ENCODE assay signal across 9 cellular contexts in the genomic region with DNA sequence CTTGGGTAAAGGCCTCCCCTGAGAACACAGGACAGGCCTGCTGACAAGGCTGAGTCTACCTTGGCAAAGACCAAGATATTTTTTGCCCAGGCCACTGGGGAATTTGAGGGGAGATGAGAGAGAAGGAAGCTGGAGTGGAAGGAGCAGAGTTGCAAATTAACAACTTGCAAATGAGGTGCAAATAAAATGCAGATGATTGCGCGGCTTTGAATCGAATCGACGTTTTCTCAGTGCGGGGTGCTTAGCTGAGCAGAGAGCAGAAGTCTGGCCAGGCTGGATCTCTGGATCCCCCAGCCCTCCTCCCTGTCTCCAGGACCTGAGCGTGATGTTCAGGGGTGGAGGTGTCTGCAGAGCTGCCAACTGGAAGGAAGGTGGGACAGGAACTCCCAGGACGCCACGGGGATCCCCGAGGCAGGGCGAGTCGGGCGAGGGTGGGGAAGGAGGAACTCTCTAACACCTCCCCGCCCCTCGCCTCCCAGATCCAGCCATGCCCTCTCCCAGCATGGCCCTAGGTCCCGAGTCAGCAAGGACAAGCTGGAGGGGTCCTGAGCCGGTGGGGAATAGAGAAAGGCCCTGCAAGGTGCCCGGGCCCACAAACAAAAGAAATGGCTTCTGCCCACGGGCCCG. TPM values are rescaled to one million over a fixed set of nuclear protein-coding genes. Genes with fewer than 3 reads are reported as not detected.
A peak's percentile ranks its signal among the peaks of the same experiment; 100 is the strongest.
DNase-seq lines count a peak whose midpoint lies in the region; ATAC-seq lines count a peak whose summit lies in the region.
"Had no signal": no experiment of that assay in that cellular context is flagged by ENCODE, and none has a peak within 500 bp of the region (broad histone marks: within the 10 kb centered on the region; RNA-seq: fewer than 3 reads in every experiment).

No MANE protein-coding gene starts in this region.

- H3K27ac Mint-ChIP-seq in activated T-helper 2 cell treated with anti-CD3 and anti-CD28 coated beads, Interferon-gamma antibody, Interleukin-2, Interleukin-4, amounts not matched to agents 10 μg/mL and 5 μg/mL and 100 μg/mL, durations not matched to agents 14 hours and 24 hours and 36 hours = peak overlapping the region; percentile 9

- no peak for DNase-seq in activated T-helper 2 cell treated with anti-CD3 and anti-CD28 coated beads, Interferon-gamma antibody, Interleukin-2, Interleukin-4, amounts not matched to agents 10 μg/mL and 5 μg/mL and 100 μg/mL, durations not matched to agents 14 hours and 24 hours and 36 hours (ENCODE audit: low spot score)
- DNase-seq in stimulated activated CD4-positive, alpha-beta T cell treated with anti-CD3 and anti-CD28 coated beads, Interleukin-1b, Interleukin-23, amount 100 ng/mL, for 48 hours = no peak

- H3K27ac ChIP-seq in skin epidermis = peak overlapping the region in 20 of 21 experiments; percentile 22 to 88 (median 82)

- peak overlapping the region; percentile 75 for H3K4me3 Mint-ChIP-seq in activated T-helper 2 cell treated with anti-CD3 and anti-CD28 coated beads, Interferon-gamma antibody, Interleukin-2, Interleukin-4, amounts not matched to agents 10 μg/mL and 5 μg/mL and 100 μg/mL, durations not matched to agents 14 hours and 24 hours and 36 hours (ENCODE audit: low read depth)

- peak overlapping the region; percentile 72 for H3K9ac ChIP-seq in ES-I3 (ENCODE audit: low read depth, low read length)
- peak overlapping the region; percentile 82 for H3K9ac ChIP-seq in iPS-15b (ENCODE audit: low read depth, low read length)

- peaks cover 17% of the 10 kb centered on the region for H3K4me1 Mint-ChIP-seq in activated T-helper 2 cell treated with anti-CD3 and anti-CD28 coated beads, Interferon-gamma antibody, Interleukin-2, Interleukin-4, amounts not matched to agents 10 μg/mL and 5 μg/mL and 100 μg/mL, durations not matched to agents 14 hours and 24 hours and 36 hours (ENCODE audit: low read depth)

- H3K9me3 Mint-ChIP-seq in activated T-helper 2 cell treated with anti-CD3 and anti-CD28 coated beads, Interferon-gamma antibody, Interleukin-2, Interleukin-4, amounts not matched to agents 10 μg/mL and 5 μg/mL and 100 μg/mL, durations not matched to agents 14 hours and 24 hours and 36 hours = no peaks in the 10 kb centered on the region

- intact Hi-C loops in activated T-helper 2 cell treated with anti-CD3 and anti-CD28 coated beads, Interferon-gamma antibody, Interleukin-2, Interleukin-4, amounts not matched to agents 10 μg/mL and 5 μg/mL and 100 μg/mL, durations not matched to agents 14 hours and 24 hours and 36 hours (cut with micrococcal nuclease) = no loop called here

- no peaks in the 10 kb centered on the region for H3K27me3 ChIP-seq in iPS-15b (ENCODE audit: control insufficient read depth, insufficient read depth, low read length)

- H3K4me1 ChIP-seq in ES-I3 (ENCODE audit: insufficient read depth, low read length) = no peaks in the 10 kb centered on the region
- no peaks in the 10 kb centered on the region for H3K4me1 ChIP-seq in iPS-15b (ENCODE audit: control insufficient read depth, insufficient read depth, low read length)

- H3K36me3 ChIP-seq in ES-I3 (ENCODE audit: insufficient read depth, low read length) = no peaks in the 10 kb centered on the region
- no peaks in the 10 kb centered on the region for H3K36me3 ChIP-seq in iPS-15b (ENCODE audit: control insufficient read depth, insufficient read depth, low read length)

- ATAC-seq in HG02759 (IDR thresholded peaks at IDR 0.05; ENCODE audit: unreplicated experiment) (peak; percentile 28), GM21619 (IDR thresholded peaks at IDR 0.05; ENCODE audit: unreplicated experiment) (no peak), GM18502 (IDR thresholded peaks at IDR 0.05; ENCODE audit: poor library complexity, unreplicated experiment) (no peak)

- H3K27me3 Mint-ChIP-seq in activated T-helper 2 cell treated with anti-CD3 and anti-CD28 coated beads, Interferon-gamma antibody, Interleukin-2, Interleukin-4, amounts not matched to agents 10 μg/mL and 5 μg/mL and 100 μg/mL, durations not matched to agents 14 hours and 24 hours and 36 hours (ENCODE audit: low read depth) = peaks cover 28% of the 10 kb centered on the region

- H3K4me3 ChIP-seq in iPS-15b (ENCODE audit: low read depth, low read length) (peak overlapping the region; percentile 94), skin epidermis (peak overlapping the region; percentile 35 to 74 (median 65))

- H3K36me3 Mint-ChIP-seq in activated T-helper 2 cell treated with anti-CD3 and anti-CD28 coated beads, Interferon-gamma antibody, Interleukin-2, Interleukin-4, amounts not matched to agents 10 μg/mL and 5 μg/mL and 100 μg/mL, durations not matched to agents 14 hours and 24 hours and 36 hours (ENCODE audit: low read depth) = no peaks in the 10 kb centered on the region

- no peaks in the 10 kb centered on the region for H3K9me3 ChIP-seq in ES-I3 (ENCODE audit: control insufficient read depth, insufficient read depth, low read length)
- no peaks in the 10 kb centered on the region for H3K9me3 ChIP-seq in iPS-15b (ENCODE audit: control insufficient read depth, insufficient read depth, low read length)

RNA-seq across cellular contexts. Expression of gene CARMIL3, which starts 0.5 kb away (rescaled TPM):
- 1.3 and 1.7 TPM in 2 replicates for total RNA-seq in activated T-helper 2 cell treated with anti-CD3 and anti-CD28 coated beads, Interferon-gamma antibody, Interleukin-2, Interleukin-4, amounts not matched to agents 10 μg/mL and 5 μg/mL and 100 μg/mL, durations not matched to agents 14 hours and 24 hours and 36 hours

RNA-seq across cellular contexts. Expression of gene CPNE6, which starts 20.1 kb away (rescaled TPM):
- not detected in 2 replicates for total RNA-seq in activated T-helper 2 cell treated with anti-CD3 and anti-CD28 coated beads, Interferon-gamma antibody, Interleukin-2, Interleukin-4, amounts not matched to agents 10 μg/mL and 5 μg/mL and 100 μg/mL, durations not matched to agents 14 hours and 24 hours and 36 hours
- total RNA-seq: NCI-H460 had no signal

RNA-seq across cellular contexts. Expression of gene PCK2, which starts 42.8 kb away (rescaled TPM):
- total RNA-seq in activated T-helper 2 cell treated with anti-CD3 and anti-CD28 coated beads, Interferon-gamma antibody, Interleukin-2, Interleukin-4, amounts not matched to agents 10 μg/mL and 5 μg/mL and 100 μg/mL, durations not matched to agents 14 hours and 24 hours and 36 hours = 62.7 and 62.8 TPM in 2 replicates
